ENCODE assay signal across 8 cellular contexts in genomic region chr1:148389027-148389339, GRCh38.
A peak's percentile ranks its signal among the peaks of the same experiment; 100 is the strongest.
DNase-seq lines count a peak whose midpoint lies in the region; TF ChIP-seq lines count a peak whose summit lies in the region.

No MANE protein-coding gene starts in this region.

- H3K4me3 ChIP-seq in GM12864 (ENCODE audit: low read depth, low read length) = peak overlapping the region; percentile 50
- peak overlapping the region; percentile 42 for H3K4me3 ChIP-seq in WI38 (ENCODE audit: low read depth, low read length)
- peak overlapping the region; percentile 54 for H3K4me3 ChIP-seq in fibroblast of pulmonary artery (replicated peaks; ENCODE audit: low read depth, low read length)
- H3K4me3 ChIP-seq in sigmoid colon = peak overlapping the region; percentile 45 to 68 (median 64)

- H3K4me1 ChIP-seq in sigmoid colon = peaks cover 0 to 7% (median 6%) of the 10 kb centered on the region in 4 donors

- 25 to 31% methylated on average over 6 of the region's 6 CpGs for WGBS in sigmoid colon, 2 donors

- no peaks in the 10 kb centered on the region for H3K27me3 ChIP-seq in sigmoid colon

- no peaks in the 10 kb centered on the region for H3K9me3 ChIP-seq in sigmoid colon

- DNase-seq in GM12864 (ENCODE audit: low read depth) = no peak
- no peak for DNase-seq in fibroblast of pulmonary artery (ENCODE audit: low read depth)
- no peak for DNase-seq in sigmoid colon
- DNase-seq in SHP77 (lab: John Stamatoyannopoulos, UW) = no peak
- no peak for DNase-seq in SW480 (ENCODE audit: low spot score)
- DNase-seq in NCI-H526 treated with DMSO at 0.1 percent for 48 hours (lab: John Stamatoyannopoulos, UW) = no peak
- no peak for DNase-seq in GDM1 (lab: John Stamatoyannopoulos, UW)

- H3K36me3 ChIP-seq in sigmoid colon = no peaks in the 10 kb centered on the region

- TF ChIP-seq EP300 in sigmoid colon (IDR thresholded peaks at IDR 0.05) = no peak

- peak overlapping the region; percentile 87 to 93 (median 92) for H3K27ac ChIP-seq in sigmoid colon

- intact Hi-C loops in sigmoid colon (cut with DNase I) = no loop called here

- TF ChIP-seq POLR2A in sigmoid colon (IDR thresholded peaks at IDR 0.05) = no peak

- TF ChIP-seq CTCF in GM12864 (IDR thresholded peaks at IDR 0.05; ENCODE audit: low read depth, low read length, missing control alignments) (no peak), WI38 (IDR thresholded peaks at IDR 0.05; ENCODE audit: low read depth, low read length) (no peak), fibroblast of pulmonary artery (IDR thresholded peaks at IDR 0.05; ENCODE audit: low read length, missing control alignments) (no peak), sigmoid colon (IDR thresholded peaks at IDR 0.05) (no peak)
